ENCODE assay signal across 2 cellular contexts in genomic region chr7:155069992-155070827, GRCh38.
TF ChIP-seq lines count a peak whose summit lies in the region.

Gene HTR5A, plus strand, starts transcription at chr7:155070324. Its CDS starts 576 bp downstream, at chr7:155070900.

TF ChIP-seq in IMR-90, 13 proteins besides CTCF, POLR2A, EP300 and RAD21 (continued from another document):
- peak; percentile 50 for TF ChIP-seq USF2 (IDR thresholded peaks at IDR 0.05; ENCODE audit: low read depth, low read length)

TF ChIP-seq in WTC11, 78 proteins besides CTCF, POLR2A, EP300 and RAD21 (continued from another document and continues in another):
- peak; percentile 100 for TF ChIP-seq ZSCAN18 (CRISPR knock-in tag; IDR thresholded peaks at IDR 0.05)
- no peak for TF ChIP-seq JAZF1 (CRISPR knock-in tag; IDR thresholded peaks at IDR 0.05)
- TF ChIP-seq ZNF121 (CRISPR knock-in tag; IDR thresholded peaks at IDR 0.05), result peak; percentile 100
- TF ChIP-seq ZNF138 (CRISPR knock-in tag; conservative IDR thresholded peaks at IDR 0.05), result peak; percentile 99; the same call in 1 of the 2 replicates
- peak; percentile 100 for TF ChIP-seq MYBL2 (CRISPR knock-in tag; IDR thresholded peaks at IDR 0.05)
- TF ChIP-seq GTF2I (CRISPR knock-in tag; conservative IDR thresholded peaks at IDR 0.05), result no peak
- TF ChIP-seq IRF2 (CRISPR knock-in tag; IDR thresholded peaks at IDR 0.05; ENCODE audit: borderline replicate concordance, low read depth), result peak; percentile 100
- peak; percentile 97 for TF ChIP-seq ZNF416 (CRISPR knock-in tag; IDR thresholded peaks at IDR 0.05)
- peak; percentile 100 for TF ChIP-seq CREB1 (CRISPR knock-in tag; IDR thresholded peaks at IDR 0.05)
- TF ChIP-seq PRRX2 (CRISPR knock-in tag; IDR thresholded peaks at IDR 0.05), result peak; percentile 98
- peak; percentile 99 for TF ChIP-seq MLX (CRISPR knock-in tag; IDR thresholded peaks at IDR 0.05)
- peak; percentile 98 for TF ChIP-seq ATF3 (CRISPR knock-in tag; conservative IDR thresholded peaks at IDR 0.05)
- TF ChIP-seq SMAD3 (CRISPR knock-in tag; IDR thresholded peaks at IDR 0.05; ENCODE audit: borderline replicate concordance), result peak; percentile 100
- TF ChIP-seq USF2 (CRISPR knock-in tag; IDR thresholded peaks at IDR 0.05), result peak; percentile 84
- TF ChIP-seq GABPB1 (CRISPR knock-in tag; IDR thresholded peaks at IDR 0.05), result peak; percentile 97
- no peak for TF ChIP-seq OVOL2 (CRISPR knock-in tag; IDR thresholded peaks at IDR 0.05; ENCODE audit: borderline replicate concordance)
- TF ChIP-seq JUN (CRISPR knock-in tag; IDR thresholded peaks at IDR 0.05), result peak; percentile 100
- peak; percentile 100 for TF ChIP-seq TEAD4 (CRISPR knock-in tag; IDR thresholded peaks at IDR 0.05)
- TF ChIP-seq ESRRA (CRISPR knock-in tag; IDR thresholded peaks at IDR 0.05; ENCODE audit: borderline replicate concordance), result peak; percentile 100
- peak; percentile 100 for TF ChIP-seq FOXP4 (CRISPR knock-in tag; IDR thresholded peaks at IDR 0.05)
- peak; percentile 94 for TF ChIP-seq ZNF532 (CRISPR knock-in tag; IDR thresholded peaks at IDR 0.05; ENCODE audit: borderline replicate concordance)
- peak; percentile 100 for TF ChIP-seq TCF7 (CRISPR knock-in tag; IDR thresholded peaks at IDR 0.05; ENCODE audit: low read depth)
- TF ChIP-seq NFE2L1 (CRISPR knock-in tag; IDR thresholded peaks at IDR 0.05), result peak; percentile 100
- peak; percentile 100 for TF ChIP-seq E2F4 (CRISPR knock-in tag; IDR thresholded peaks at IDR 0.05; ENCODE audit: borderline replicate concordance, low read depth)
- TF ChIP-seq FOXJ3 (CRISPR knock-in tag; IDR thresholded peaks at IDR 0.05; ENCODE audit: borderline replicate concordance), result peak; percentile 99
- peak; percentile 96 for TF ChIP-seq ZNF263 (CRISPR knock-in tag; IDR thresholded peaks at IDR 0.05; ENCODE audit: low read depth)
- TF ChIP-seq AFF4 (CRISPR knock-in tag; IDR thresholded peaks at IDR 0.05; ENCODE audit: borderline replicate concordance), result peak; percentile 100
- TF ChIP-seq E2F1 (CRISPR knock-in tag; IDR thresholded peaks at IDR 0.05), result peak; percentile 100
- peak; percentile 94 for TF ChIP-seq ZNF317 (CRISPR knock-in tag; IDR thresholded peaks at IDR 0.05; ENCODE audit: borderline replicate concordance, low read depth)
- peak; percentile 99 for TF ChIP-seq ZBTB21 (CRISPR knock-in tag; IDR thresholded peaks at IDR 0.05; ENCODE audit: borderline replicate concordance)
- peak; percentile 100 for TF ChIP-seq CBFB (CRISPR knock-in tag; IDR thresholded peaks at IDR 0.05; ENCODE audit: low read depth)
- TF ChIP-seq ZNF281 (CRISPR knock-in tag; IDR thresholded peaks at IDR 0.05), result peak; percentile 100
- TF ChIP-seq TP53 (CRISPR knock-in tag; IDR thresholded peaks at IDR 0.05), result peak; percentile 100
- peak; percentile 100 for TF ChIP-seq MAX (CRISPR knock-in tag; IDR thresholded peaks at IDR 0.05)
- no peak for TF ChIP-seq CDX4 (CRISPR knock-in tag; IDR thresholded peaks at IDR 0.05; ENCODE audit: borderline replicate concordance)
- TF ChIP-seq EMX1 (CRISPR knock-in tag; IDR thresholded peaks at IDR 0.05), result peak; percentile 96
- peak; percentile 99 for TF ChIP-seq ZNF396 (CRISPR knock-in tag; IDR thresholded peaks at IDR 0.05; ENCODE audit: borderline replicate concordance)
- peak; percentile 100 for TF ChIP-seq KAT7 (CRISPR knock-in tag; IDR thresholded peaks at IDR 0.05; ENCODE audit: borderline replicate concordance)
